ENCODE assay signal across 8 cellular contexts in genomic region chr1:150550222-150551048, GRCh38. TPM values are rescaled to one million over a fixed set of nuclear protein-coding genes. Genes with fewer than 3 reads are reported as not detected.
DNase-seq lines count a peak whose midpoint lies in the region; ATAC-seq and TF ChIP-seq lines count a peak whose summit lies in the region.
"Had no signal": no experiment of that assay in that cellular context is flagged by ENCODE, and none has a peak within 500 bp of the region (broad histone marks: within the 10 kb centered on the region; RNA-seq: fewer than 3 reads in every experiment).

No MANE protein-coding gene starts in this region.

- no peak overlapping the region for H3K4ac ChIP-seq in mesendoderm (ENCODE audit: low read depth, low read length)

- no peaks in the 10 kb centered on the region for H3K36me3 ChIP-seq in Karpas-422 (ENCODE audit: insufficient read depth, low read length)
- H3K36me3 ChIP-seq in mesendoderm (ENCODE audit: control insufficient read depth, insufficient read depth, low read length) = no peaks in the 10 kb centered on the region
- no peaks in the 10 kb centered on the region for H3K36me3 ChIP-seq in thymus (ENCODE audit: control insufficient read depth, insufficient read depth)
- H3K36me3 ChIP-seq: WERI-Rb-1 had no signal

- no peaks in the 10 kb centered on the region for H3K27me3 ChIP-seq in Karpas-422 (ENCODE audit: low read length)
- no peaks in the 10 kb centered on the region for H3K27me3 ChIP-seq in mesendoderm (ENCODE audit: insufficient read depth, low read length, poor library complexity)
- H3K27me3 ChIP-seq in thymus (ENCODE audit: control insufficient read depth, insufficient read depth) = peaks cover 25% of the 10 kb centered on the region

- H4K8ac ChIP-seq in mesendoderm (ENCODE audit: low read depth, low read length) = no peak overlapping the region

- H3K79me2 ChIP-seq in Karpas-422 (ENCODE audit: low read length) (no peaks in the 10 kb centered on the region), mesendoderm (ENCODE audit: control insufficient read depth, insufficient read depth, low read length) (no peaks in the 10 kb centered on the region)

- H2BK120ac ChIP-seq in mesendoderm (ENCODE audit: low read depth, low read length) = no peak overlapping the region

- H3K18ac ChIP-seq in mesendoderm (ENCODE audit: low read length) = no peak overlapping the region

- no peak for ATAC-seq in GM19397 (IDR thresholded peaks at IDR 0.05; ENCODE audit: unreplicated experiment)

- H2AFZ ChIP-seq in Karpas-422 (ENCODE audit: low read length) = no peak overlapping the region

- H3K4me2 ChIP-seq in Karpas-422 (ENCODE audit: low read depth, low read length, poor library complexity, severe bottlenecking) (no peak overlapping the region), mesendoderm (ENCODE audit: low read length) (no peak overlapping the region)

- no peak overlapping the region for H3K9ac ChIP-seq in Karpas-422 (ENCODE audit: low read length)
- no peak overlapping the region for H3K9ac ChIP-seq in mesendoderm (ENCODE audit: low read length)

- H3K4me1 ChIP-seq in Karpas-422 (ENCODE audit: low read length) = peaks cover 16% of the 10 kb centered on the region
- no peaks in the 10 kb centered on the region for H3K4me1 ChIP-seq in mesendoderm (ENCODE audit: control insufficient read depth, low read depth, low read length)
- H3K4me1 ChIP-seq in thymus (ENCODE audit: control insufficient read depth, insufficient read depth, low read length) = peaks cover 16% of the 10 kb centered on the region

- no CpG with 5 or more reads among the region's 22 CpGs for WGBS in mesendoderm (ENCODE audit: extremely low coverage, insufficient coverage, low lambda C conversion rate)
- 93% methylated on average over 22 of the region's 22 CpGs for WGBS in thymus

- no peaks in the 10 kb centered on the region for H3K79me1 ChIP-seq in mesendoderm (ENCODE audit: low read length)

- H3K23ac ChIP-seq in mesendoderm (ENCODE audit: low read length) = peak overlapping the region; percentile 89

- no peaks in the 10 kb centered on the region for H3K9me3 ChIP-seq in Karpas-422 (ENCODE audit: low read length)
- H3K9me3 ChIP-seq in thymus (ENCODE audit: control insufficient read depth) = no peaks in the 10 kb centered on the region

- no peak overlapping the region for H2AK5ac ChIP-seq in mesendoderm (ENCODE audit: low read length)

- H3K4me3 ChIP-seq in Karpas-422 (ENCODE audit: low read length) = no peak overlapping the region
- peak overlapping the region; percentile 60 for H3K4me3 ChIP-seq in choroid plexus epithelial cell (ENCODE audit: low read depth, low read length)
- H3K4me3 ChIP-seq in mesendoderm (ENCODE audit: low read length) = no peak overlapping the region
- no peak overlapping the region for H3K4me3 ChIP-seq in thymus (ENCODE audit: low read length)

- TF ChIP-seq CTCF in choroid plexus epithelial cell (conservative IDR thresholded peaks at IDR 0.05; ENCODE audit: low read depth, low read length) (no peak), GM13976 (IDR thresholded peaks at IDR 0.05; ENCODE audit: borderline replicate concordance, control extremely low read depth, extremely low read depth, insufficient read depth, missing control alignments) (no peak)

- no peak overlapping the region for H2BK5ac ChIP-seq in mesendoderm (ENCODE audit: low read length)

- no peak overlapping the region for H2BK15ac ChIP-seq in mesendoderm (replicated peaks; ENCODE audit: low read depth)

- in situ Hi-C loops in GM13976 (cut with MboI; ENCODE audit: low sequenced_read_pairs, unreplicated experiment) = no loop called here

- H4K20me1 ChIP-seq in Karpas-422 (ENCODE audit: insufficient read depth, low read depth, low read length) = no peaks in the 10 kb centered on the region; the same call in 1 of the 2 replicates

- DNase-seq in Karpas-422 (peak; percentile 42), choroid plexus epithelial cell (ENCODE audit: low read depth) (no peak), mesendoderm (peak; percentile 68), DMS 273 treated with DMSO at 0.1 percent for 48 hours (lab: John Stamatoyannopoulos, UW) (no peak), GM13976 (ENCODE audit: low spot score) (no peak)
- DNase-seq: WERI-Rb-1 had no signal

- H3K9me2 ChIP-seq in Karpas-422 (replicated peaks; ENCODE audit: insufficient read depth, low read length) = no peaks in the 10 kb centered on the region

- H3K27ac ChIP-seq in Karpas-422 (ENCODE audit: low read length) (no peak overlapping the region), mesendoderm (ENCODE audit: low read depth, low read length) (peak overlapping the region; percentile 23), thymus (ENCODE audit: low read depth) (peak overlapping the region; percentile 26)
- H3K27ac ChIP-seq: WERI-Rb-1 had no signal

- H3K56ac ChIP-seq in mesendoderm (ENCODE audit: low read length) = peak overlapping the region; percentile 17

- H4K5ac ChIP-seq in mesendoderm (ENCODE audit: low read length) = no peak overlapping the region

RNA-seq across cellular contexts. Expression of gene ADAMTSL4, which starts 1.2 kb away (rescaled TPM):
- not detected in 2 replicates for total RNA-seq in Karpas-422 (2014; rRNA removed; shearing (Covaris generic); ENCODE audit: low replicate concordance)
- polyA plus RNA-seq in mesendoderm (2013, experiment 1 of 2) = 1.8 TPM
- polyA plus RNA-seq in mesendoderm (2013, experiment 2 of 2) = 2.3 TPM
- polyA plus RNA-seq in thymus = 17.9 TPM

RNA-seq across cellular contexts. Expression of gene MCL1, which starts 29.0 kb away (rescaled TPM):
- total RNA-seq in Karpas-422 (2014; rRNA removed; shearing (Covaris generic); ENCODE audit: low replicate concordance) = 141 and 150 TPM in 2 replicates
- 146 TPM for polyA plus RNA-seq in mesendoderm (2013, experiment 1 of 2)
- 147 TPM for polyA plus RNA-seq in mesendoderm (2013, experiment 2 of 2)
- polyA plus RNA-seq in thymus = 200 TPM

RNA-seq across cellular contexts. Expression of gene FALEC, which starts 34.9 kb away (rescaled TPM):
- 0.54 TPM in 1 of 2 replicates, not detected in the other for total RNA-seq in Karpas-422 (2014; rRNA removed; shearing (Covaris generic); ENCODE audit: low replicate concordance)
- not detected for polyA plus RNA-seq in mesendoderm (2013, experiment 1 of 2)
- 0.24 TPM for polyA plus RNA-seq in mesendoderm (2013, experiment 2 of 2)
- 0.16 TPM for polyA plus RNA-seq in thymus

RNA-seq across cellular contexts. Expression of gene ECM1, which starts 42.5 kb away (rescaled TPM):
- total RNA-seq in Karpas-422 (2014; rRNA removed; shearing (Covaris generic); ENCODE audit: low replicate concordance) = 2.2 and 7.2 TPM in 2 replicates
- polyA plus RNA-seq in mesendoderm (2013, experiment 1 of 2) = 1.3 TPM
- 1.1 TPM for polyA plus RNA-seq in mesendoderm (2013, experiment 2 of 2)
- 4.6 TPM for polyA plus RNA-seq in thymus

Comparison
In these comparisons a context has a peak if more than half of its experiments do, and no peak if none do; other contexts are left out.
1. DNase-seq: peak in Karpas-422 (single experiment) and mesendoderm (single experiment); none in choroid plexus epithelial cell (single experiment), DMS 273 treated with DMSO at 0.1 percent for 48 hours (single experiment) and GM13976 (single experiment).